Comparison of ENCODE assay signal across 1 cellular context in the genomic region with DNA sequence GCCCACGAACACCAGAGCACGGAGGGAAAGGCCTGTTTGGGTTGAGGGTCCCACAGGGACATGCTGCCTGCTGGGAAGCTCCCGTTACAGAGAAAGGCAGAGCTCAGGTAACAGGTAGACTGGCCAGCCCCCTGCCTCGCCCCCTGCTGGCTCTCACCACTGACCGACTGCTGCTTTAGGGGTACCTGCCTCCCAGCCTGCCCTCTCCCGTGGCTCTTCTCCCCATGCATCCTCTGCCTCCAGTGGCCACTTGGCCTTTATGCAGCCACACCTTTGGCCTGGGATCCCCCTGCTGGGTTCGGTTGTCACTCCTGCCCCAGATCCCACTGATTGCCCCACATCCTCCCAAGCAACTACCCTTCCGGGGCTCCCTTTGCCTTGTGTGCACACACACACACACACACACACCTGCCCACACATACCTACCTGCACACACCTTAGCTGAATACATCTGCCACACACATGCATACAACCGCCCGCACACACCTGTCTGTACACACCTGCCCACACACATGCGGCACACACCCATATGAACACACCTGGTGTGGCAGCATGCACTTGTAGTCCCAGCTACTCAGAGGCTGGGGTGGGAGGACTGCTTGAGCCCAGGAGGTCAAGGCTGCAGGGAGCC.
TF ChIP-seq lines count a peak whose summit lies in the region.

No MANE protein-coding gene starts in this region.

TF ChIP-seq in HepG2, 621 proteins besides CTCF, POLR2A, EP300 and RAD21:
- TF ChIP-seq NFE2L2 (IDR thresholded peaks at IDR 0.05; ENCODE audit: low read length): no peak
- TF ChIP-seq, protein P1, sequence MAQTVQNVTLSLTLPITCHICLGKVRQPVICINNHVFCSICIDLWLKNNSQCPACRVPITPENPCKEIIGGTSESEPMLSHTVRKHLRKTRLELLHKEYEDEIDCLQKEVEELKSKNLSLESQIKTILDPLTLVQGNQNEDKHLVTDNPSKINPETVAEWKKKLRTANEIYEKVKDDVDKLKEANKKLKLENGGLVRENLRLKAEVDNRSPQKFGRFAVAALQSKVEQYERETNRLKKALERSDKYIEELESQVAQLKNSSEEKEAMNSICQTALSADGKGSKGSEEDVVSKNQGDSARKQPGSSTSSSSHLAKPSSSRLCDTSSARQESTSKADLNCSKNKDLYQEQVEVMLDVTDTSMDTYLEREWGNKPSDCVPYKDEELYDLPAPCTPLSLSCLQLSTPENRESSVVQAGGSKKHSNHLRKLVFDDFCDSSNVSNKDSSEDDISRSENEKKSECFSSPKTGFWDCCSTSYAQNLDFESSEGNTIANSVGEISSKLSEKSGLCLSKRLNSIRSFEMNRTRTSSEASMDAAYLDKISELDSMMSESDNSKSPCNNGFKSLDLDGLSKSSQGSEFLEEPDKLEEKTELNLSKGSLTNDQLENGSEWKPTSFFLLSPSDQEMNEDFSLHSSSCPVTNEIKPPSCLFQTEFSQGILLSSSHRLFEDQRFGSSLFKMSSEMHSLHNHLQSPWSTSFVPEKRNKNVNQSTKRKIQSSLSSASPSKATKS (CRISPR knock-in tag; IDR thresholded peaks at IDR 0.05): no peak
- no peak for TF ChIP-seq ZNF33A (CRISPR knock-in tag; IDR thresholded peaks at IDR 0.05; ENCODE audit: borderline replicate concordance)
- TF ChIP-seq SNAI1 (CRISPR knock-in tag; IDR thresholded peaks at IDR 0.05; ENCODE audit: borderline replicate concordance): no peak
- TF ChIP-seq, protein P2, sequence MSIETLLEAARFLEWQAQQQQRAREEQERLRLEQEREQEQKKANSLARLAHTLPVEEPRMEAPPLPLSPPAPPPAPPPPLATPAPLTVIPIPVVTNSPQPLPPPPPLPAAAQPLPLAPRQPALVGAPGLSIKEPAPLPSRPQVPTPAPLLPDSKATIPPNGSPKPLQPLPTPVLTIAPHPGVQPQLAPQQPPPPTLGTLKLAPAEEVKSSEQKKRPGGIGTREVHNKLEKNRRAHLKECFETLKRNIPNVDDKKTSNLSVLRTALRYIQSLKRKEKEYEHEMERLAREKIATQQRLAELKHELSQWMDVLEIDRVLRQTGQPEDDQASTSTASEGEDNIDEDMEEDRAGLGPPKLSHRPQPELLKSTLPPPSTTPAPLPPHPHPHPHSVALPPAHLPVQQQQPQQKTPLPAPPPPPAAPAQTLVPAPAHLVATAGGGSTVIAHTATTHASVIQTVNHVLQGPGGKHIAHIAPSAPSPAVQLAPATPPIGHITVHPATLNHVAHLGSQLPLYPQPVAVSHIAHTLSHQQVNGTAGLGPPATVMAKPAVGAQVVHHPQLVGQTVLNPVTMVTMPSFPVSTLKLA (IDR thresholded peaks at IDR 0.05): 0 out of 2 replicates have a peak, but pooled peaks have one; percentile 7
- no peak for TF ChIP-seq EED (CRISPR knock-in tag; IDR thresholded peaks at IDR 0.05)
- peak; percentile 31 for TF ChIP-seq AGO2 (optimal IDR thresholded peaks at IDR 0.05; ENCODE audit: low read depth, low read length)
- no peak for TF ChIP-seq ZNF343 (CRISPR knock-in tag; IDR thresholded peaks at IDR 0.05)
- peak; percentile 38 for TF ChIP-seq STAG1 (CRISPR knock-in tag; IDR thresholded peaks at IDR 0.05)
- TF ChIP-seq, protein P3, sequence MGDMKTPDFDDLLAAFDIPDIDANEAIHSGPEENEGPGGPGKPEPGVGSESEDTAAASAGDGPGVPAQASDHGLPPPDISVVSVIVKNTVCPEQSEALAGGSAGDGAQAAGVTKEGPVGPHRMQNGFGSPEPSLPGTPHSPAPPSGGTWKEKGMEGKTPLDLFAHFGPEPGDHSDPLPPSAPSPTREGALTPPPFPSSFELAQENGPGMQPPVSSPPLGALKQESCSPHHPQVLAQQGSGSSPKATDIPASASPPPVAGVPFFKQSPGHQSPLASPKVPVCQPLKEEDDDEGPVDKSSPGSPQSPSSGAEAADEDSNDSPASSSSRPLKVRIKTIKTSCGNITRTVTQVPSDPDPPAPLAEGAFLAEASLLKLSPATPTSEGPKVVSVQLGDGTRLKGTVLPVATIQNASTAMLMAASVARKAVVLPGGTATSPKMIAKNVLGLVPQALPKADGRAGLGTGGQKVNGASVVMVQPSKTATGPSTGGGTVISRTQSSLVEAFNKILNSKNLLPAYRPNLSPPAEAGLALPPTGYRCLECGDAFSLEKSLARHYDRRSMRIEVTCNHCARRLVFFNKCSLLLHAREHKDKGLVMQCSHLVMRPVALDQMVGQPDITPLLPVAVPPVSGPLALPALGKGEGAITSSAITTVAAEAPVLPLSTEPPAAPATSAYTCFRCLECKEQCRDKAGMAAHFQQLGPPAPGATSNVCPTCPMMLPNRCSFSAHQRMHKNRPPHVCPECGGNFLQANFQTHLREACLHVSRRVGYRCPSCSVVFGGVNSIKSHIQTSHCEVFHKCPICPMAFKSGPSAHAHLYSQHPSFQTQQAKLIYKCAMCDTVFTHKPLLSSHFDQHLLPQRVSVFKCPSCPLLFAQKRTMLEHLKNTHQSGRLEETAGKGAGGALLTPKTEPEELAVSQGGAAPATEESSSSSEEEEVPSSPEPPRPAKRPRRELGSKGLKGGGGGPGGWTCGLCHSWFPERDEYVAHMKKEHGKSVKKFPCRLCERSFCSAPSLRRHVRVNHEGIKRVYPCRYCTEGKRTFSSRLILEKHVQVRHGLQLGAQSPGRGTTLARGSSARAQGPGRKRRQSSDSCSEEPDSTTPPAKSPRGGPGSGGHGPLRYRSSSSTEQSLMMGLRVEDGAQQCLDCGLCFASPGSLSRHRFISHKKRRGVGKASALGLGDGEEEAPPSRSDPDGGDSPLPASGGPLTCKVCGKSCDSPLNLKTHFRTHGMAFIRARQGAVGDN (CRISPR knock-in tag; IDR thresholded peaks at IDR 0.05): peak; percentile 20
- TF ChIP-seq NR2C2 (CRISPR knock-in tag; IDR thresholded peaks at IDR 0.05; ENCODE audit: borderline replicate concordance): no peak
- no peak for TF ChIP-seq ARHGAP35 (CRISPR knock-in tag; IDR thresholded peaks at IDR 0.05; ENCODE audit: borderline replicate concordance)
- no peak for TF ChIP-seq SNAPC2 (CRISPR knock-in tag; IDR thresholded peaks at IDR 0.05)
- 0 out of 2 replicates have a peak, but pooled peaks have one; percentile 44 for TF ChIP-seq ZNF296 (CRISPR knock-in tag; conservative IDR thresholded peaks at IDR 0.05)
- TF ChIP-seq, protein P4, sequence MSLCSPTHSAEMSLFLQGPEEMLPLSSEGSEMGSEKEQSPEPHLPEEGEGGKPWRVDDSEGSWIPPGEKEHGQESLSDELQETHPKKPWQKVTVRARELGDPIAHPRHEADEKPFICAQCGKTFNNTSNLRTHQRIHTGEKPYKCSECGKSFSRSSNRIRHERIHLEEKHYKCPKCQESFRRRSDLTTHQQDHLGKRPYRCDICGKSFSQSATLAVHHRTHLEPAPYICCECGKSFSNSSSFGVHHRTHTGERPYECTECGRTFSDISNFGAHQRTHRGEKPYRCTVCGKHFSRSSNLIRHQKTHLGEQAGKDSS (CRISPR knock-in tag; IDR thresholded peaks at IDR 0.05; ENCODE audit: borderline replicate concordance, low read depth): 0 out of 2 replicates have a peak, but pooled peaks have one; percentile 8
